Comparison of ENCODE assay signal across 17 cellular contexts in genomic region chr10:14126697-14127440, GRCh38.
DNase-seq lines count a peak whose midpoint lies in the region; ATAC-seq and TF ChIP-seq lines count a peak whose summit lies in the region.
"Had no signal": no experiment of that assay in that cellular context is flagged by ENCODE, and none has a peak within 500 bp of the region (broad histone marks: within the 10 kb centered on the region; RNA-seq: fewer than 3 reads in every experiment).

No MANE protein-coding gene starts in this region.

- H3K4me3 ChIP-seq in adipocyte (ENCODE audit: low read length) (no peak overlapping the region), foreskin fibroblast (ENCODE audit: low read depth in 1 of 2, low read length in 2 of 2) (no peak overlapping the region)
- H3K4me3 ChIP-seq: neural progenitor cell had no signal

- TF ChIP-seq CTCF in foreskin fibroblast (IDR thresholded peaks at IDR 0.05; ENCODE audit: low read depth, low read length) = no peak

- H3K27me3 ChIP-seq in adipocyte (replicated peaks; ENCODE audit: control insufficient read depth, insufficient read depth, low read length) = peaks cover 14% of the 10 kb centered on the region
- H3K27me3 ChIP-seq: neural progenitor cell had no signal

- H3K4me1 ChIP-seq in adipocyte (ENCODE audit: control insufficient read depth, insufficient read depth, low read length) = no peaks in the 10 kb centered on the region
- H3K4me1 ChIP-seq: Caco-2, neural progenitor cell had no signal

- DNase-seq in ACHN = peak; percentile 3
- no peak for DNase-seq in HEK293T (ENCODE audit: extremely low spot score)
- DNase-seq in adipocyte (ENCODE audit: low read depth) = peak; percentile 5
- DNase-seq in foreskin fibroblast = peak; percentile 48 to 79
- DNase-seq in stimulated activated CD4-positive, alpha-beta T cell treated with anti-CD3 and anti-CD28 coated beads, Interleukin-2, amount 100 ng/mL, for 48 hours = no peak
- DNase-seq: activated CD4-positive, alpha-beta T cell treated with anti-CD3 and anti-CD28 coated beads, Interleukin-2, amount 10 ng/mL, durations not matched to agents 24 days and 14 days; activated T-cell treated with anti-CD3 and anti-CD28 coated beads, Interleukin-2, amount 50 U/mL, for 24 hours; amniotic stem cell; Caco-2; Karpas-422; NCI-H187; NCI-H526 treated with DMSO at 0.1 percent for 48 hours; SHP77 treated with DMSO at 0.1 percent for 48 hours had no signal

- CTCF ChIA-PET in HEK293T (lab: Yijun Ruan, JAX) = interaction anchor here (0.8 kb wide), 1 partner anchor 18 kb away, joined by 3 read pairs; no protein-coding TSS in a partner anchor

- no peaks in the 10 kb centered on the region for H3K9me3 ChIP-seq in adipocyte (ENCODE audit: control insufficient read depth, low read length)
- H3K9me3 ChIP-seq: Caco-2 had no signal

- H3K36me3 ChIP-seq in adipocyte (ENCODE audit: control insufficient read depth, insufficient read depth, low read length, severe bottlenecking) = no peaks in the 10 kb centered on the region
- H3K36me3 ChIP-seq: neural progenitor cell had no signal

- no peak overlapping the region for H3K9ac ChIP-seq in adipocyte (ENCODE audit: low read length)
- H3K9ac ChIP-seq: neural progenitor cell had no signal

- POLR2A ChIA-PET in HEK293T (lab: Yijun Ruan, JAX) = no interaction called here

- ATAC-seq in GM21717 (IDR thresholded peaks at IDR 0.05; ENCODE audit: unreplicated experiment) (no peak), HG03432 (IDR thresholded peaks at IDR 0.05; ENCODE audit: unreplicated experiment) (no peak), HG03095 (IDR thresholded peaks at IDR 0.05; ENCODE audit: unreplicated experiment) (no peak)

- in situ Hi-C loops in ACHN (cut with HindIII; ENCODE audit: low pct_ligation_motif_present, low pct_unique_long_range_greater_than_20kb, low sequenced_read_pairs) = no loop called here

TF ChIP-seq in HEK293T, 16 proteins besides CTCF, POLR2A, EP300 and RAD21:
- TF ChIP-seq, protein P1, sequence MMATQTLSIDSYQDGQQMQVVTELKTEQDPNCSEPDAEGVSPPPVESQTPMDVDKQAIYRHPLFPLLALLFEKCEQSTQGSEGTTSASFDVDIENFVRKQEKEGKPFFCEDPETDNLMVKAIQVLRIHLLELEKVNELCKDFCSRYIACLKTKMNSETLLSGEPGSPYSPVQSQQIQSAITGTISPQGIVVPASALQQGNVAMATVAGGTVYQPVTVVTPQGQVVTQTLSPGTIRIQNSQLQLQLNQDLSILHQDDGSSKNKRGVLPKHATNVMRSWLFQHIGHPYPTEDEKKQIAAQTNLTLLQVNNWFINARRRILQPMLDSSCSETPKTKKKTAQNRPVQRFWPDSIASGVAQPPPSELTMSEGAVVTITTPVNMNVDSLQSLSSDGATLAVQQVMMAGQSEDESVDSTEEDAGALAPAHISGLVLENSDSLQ (IDR thresholded peaks at IDR 0.05) = 0 out of 2 replicates have a peak, but pooled peaks have one; percentile 23
- no peak for TF ChIP-seq HDGF (IDR thresholded peaks at IDR 0.05; ENCODE audit: borderline replicate concordance)
TF ChIP-seq in HEK293T: peak in this region for 1.

Comparison
In these comparisons a context has a peak if more than half of its experiments do, and no peak if none do; other contexts are left out.
1. DNase-seq: peak in ACHN (single experiment), adipocyte (single experiment) and foreskin fibroblast (2 of 2); none in HEK293T (single experiment) and stimulated activated CD4-positive, alpha-beta T cell treated with anti-CD3 and anti-CD28 coated beads, Interleukin-2, amount 100 ng/mL, for 48 hours (0 of 2).